Comparison of ENCODE assay signal across 1 cellular context in the genomic region with DNA sequence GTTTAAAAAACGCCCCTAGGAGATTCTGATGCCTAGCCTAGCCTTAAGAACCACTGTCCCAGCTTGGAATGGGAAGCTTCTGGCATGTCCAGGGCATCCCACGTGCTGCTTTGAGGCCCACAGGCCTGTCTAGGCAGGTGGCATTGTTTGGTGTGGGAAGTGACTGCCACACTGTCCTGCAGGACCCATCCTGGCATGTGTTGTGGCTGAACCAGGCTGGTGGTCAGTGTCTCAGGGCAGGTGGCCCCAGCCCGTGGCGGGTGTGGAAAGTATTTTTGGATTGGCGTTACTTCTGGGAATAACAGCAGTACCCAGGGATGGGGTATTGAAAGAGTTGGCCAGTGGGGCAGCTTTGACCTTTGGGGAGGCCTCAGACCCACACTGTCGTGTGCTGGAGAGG.
TF ChIP-seq lines count a peak whose summit lies in the region.

No MANE protein-coding gene starts in this region.

TF ChIP-seq in HepG2, 621 proteins besides CTCF, POLR2A, EP300 and RAD21:
- TF ChIP-seq ZNF556 (CRISPR knock-in tag; IDR thresholded peaks at IDR 0.05; ENCODE audit: borderline replicate concordance) (no peak), TARDBP (CRISPR knock-in tag; IDR thresholded peaks at IDR 0.05) (no peak), MTA3 (CRISPR knock-in tag; IDR thresholded peaks at IDR 0.05) (no peak), HDAC2 (CRISPR knock-in tag; IDR thresholded peaks at IDR 0.05) (no peak), NCOR1 (IDR thresholded peaks at IDR 0.05; ENCODE audit: borderline replicate concordance, low read length) (no peak), ZNF572 (CRISPR knock-in tag; IDR thresholded peaks at IDR 0.05) (no peak), NFE2L2 (IDR thresholded peaks at IDR 0.05; ENCODE audit: low read length) (no peak), NR2F1 (CRISPR knock-in tag; IDR thresholded peaks at IDR 0.05) (no peak), HDAC6 (IDR thresholded peaks at IDR 0.05; ENCODE audit: low read depth, low read length) (no peak), RXRB (CRISPR knock-in tag; IDR thresholded peaks at IDR 0.05; ENCODE audit: borderline replicate concordance) (no peak)
- TF ChIP-seq, protein P1, sequence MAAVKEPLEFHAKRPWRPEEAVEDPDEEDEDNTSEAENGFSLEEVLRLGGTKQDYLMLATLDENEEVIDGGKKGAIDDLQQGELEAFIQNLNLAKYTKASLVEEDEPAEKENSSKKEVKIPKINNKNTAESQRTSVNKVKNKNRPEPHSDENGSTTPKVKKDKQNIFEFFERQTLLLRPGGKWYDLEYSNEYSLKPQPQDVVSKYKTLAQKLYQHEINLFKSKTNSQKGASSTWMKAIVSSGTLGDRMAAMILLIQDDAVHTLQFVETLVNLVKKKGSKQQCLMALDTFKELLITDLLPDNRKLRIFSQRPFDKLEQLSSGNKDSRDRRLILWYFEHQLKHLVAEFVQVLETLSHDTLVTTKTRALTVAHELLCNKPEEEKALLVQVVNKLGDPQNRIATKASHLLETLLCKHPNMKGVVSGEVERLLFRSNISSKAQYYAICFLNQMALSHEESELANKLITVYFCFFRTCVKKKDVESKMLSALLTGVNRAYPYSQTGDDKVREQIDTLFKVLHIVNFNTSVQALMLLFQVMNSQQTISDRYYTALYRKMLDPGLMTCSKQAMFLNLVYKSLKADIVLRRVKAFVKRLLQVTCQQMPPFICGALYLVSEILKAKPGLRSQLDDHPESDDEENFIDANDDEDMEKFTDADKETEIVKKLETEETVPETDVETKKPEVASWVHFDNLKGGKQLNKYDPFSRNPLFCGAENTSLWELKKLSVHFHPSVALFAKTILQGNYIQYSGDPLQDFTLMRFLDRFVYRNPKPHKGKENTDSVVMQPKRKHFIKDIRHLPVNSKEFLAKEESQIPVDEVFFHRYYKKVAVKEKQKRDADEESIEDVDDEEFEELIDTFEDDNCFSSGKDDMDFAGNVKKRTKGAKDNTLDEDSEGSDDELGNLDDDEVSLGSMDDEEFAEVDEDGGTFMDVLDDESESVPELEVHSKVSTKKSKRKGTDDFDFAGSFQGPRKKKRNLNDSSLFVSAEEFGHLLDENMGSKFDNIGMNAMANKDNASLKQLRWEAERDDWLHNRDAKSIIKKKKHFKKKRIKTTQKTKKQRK (IDR thresholded peaks at IDR 0.05; ENCODE audit: low read length), result no peak
- TF ChIP-seq, protein P2, sequence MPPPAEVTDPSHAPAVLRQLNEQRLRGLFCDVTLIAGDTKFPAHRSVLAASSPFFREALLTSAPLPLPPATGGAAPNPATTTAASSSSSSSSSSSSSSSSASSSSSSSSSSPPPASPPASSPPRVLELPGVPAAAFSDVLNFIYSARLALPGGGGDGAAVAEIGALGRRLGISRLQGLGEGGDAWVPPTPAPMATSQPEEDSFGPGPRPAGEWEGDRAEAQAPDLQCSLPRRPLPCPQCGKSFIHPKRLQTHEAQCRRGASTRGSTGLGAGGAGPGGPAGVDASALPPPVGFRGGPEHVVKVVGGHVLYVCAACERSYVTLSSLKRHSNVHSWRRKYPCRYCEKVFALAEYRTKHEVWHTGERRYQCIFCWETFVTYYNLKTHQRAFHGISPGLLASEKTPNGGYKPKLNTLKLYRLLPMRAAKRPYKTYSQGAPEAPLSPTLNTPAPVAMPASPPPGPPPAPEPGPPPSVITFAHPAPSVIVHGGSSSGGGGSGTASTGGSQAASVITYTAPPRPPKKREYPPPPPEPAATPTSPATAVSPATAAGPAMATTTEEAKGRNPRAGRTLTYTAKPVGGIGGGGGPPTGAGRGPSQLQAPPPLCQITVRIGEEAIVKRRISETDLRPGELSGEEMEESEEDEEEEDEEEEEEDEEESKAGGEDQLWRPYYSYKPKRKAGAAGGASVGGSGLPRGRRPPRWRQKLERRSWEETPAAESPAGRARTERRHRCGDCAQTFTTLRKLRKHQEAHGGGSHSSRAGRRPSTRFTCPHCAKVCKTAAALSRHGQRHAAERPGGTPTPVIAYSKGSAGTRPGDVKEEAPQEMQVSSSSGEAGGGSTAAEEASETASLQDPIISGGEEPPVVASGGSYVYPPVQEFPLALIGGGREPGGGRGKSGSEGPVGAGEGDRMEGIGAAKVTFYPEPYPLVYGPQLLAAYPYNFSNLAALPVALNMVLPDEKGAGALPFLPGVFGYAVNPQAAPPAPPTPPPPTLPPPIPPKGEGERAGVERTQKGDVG (CRISPR knock-in tag; IDR thresholded peaks at IDR 0.05; ENCODE audit: borderline replicate concordance), result no peak
- TF ChIP-seq, protein P3, sequence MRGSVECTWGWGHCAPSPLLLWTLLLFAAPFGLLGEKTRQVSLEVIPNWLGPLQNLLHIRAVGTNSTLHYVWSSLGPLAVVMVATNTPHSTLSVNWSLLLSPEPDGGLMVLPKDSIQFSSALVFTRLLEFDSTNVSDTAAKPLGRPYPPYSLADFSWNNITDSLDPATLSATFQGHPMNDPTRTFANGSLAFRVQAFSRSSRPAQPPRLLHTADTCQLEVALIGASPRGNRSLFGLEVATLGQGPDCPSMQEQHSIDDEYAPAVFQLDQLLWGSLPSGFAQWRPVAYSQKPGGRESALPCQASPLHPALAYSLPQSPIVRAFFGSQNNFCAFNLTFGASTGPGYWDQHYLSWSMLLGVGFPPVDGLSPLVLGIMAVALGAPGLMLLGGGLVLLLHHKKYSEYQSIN (CRISPR knock-in tag; IDR thresholded peaks at IDR 0.05; ENCODE audit: borderline replicate concordance), result no peak
